ENCODE assay signal across 8 cellular contexts in genomic region chr9:136790640-136791465, GRCh38.
DNase-seq lines count a peak whose midpoint lies in the region; ATAC-seq lines count a peak whose summit lies in the region.

TMEM141 (plus strand) TSS chr9:136791344; CDS start chr9:136791371, 27 bp downstream.

- ATAC-seq in GM19023 (IDR thresholded peaks at IDR 0.05; ENCODE audit: unreplicated experiment) (peak; percentile 85), HG03280 (IDR thresholded peaks at IDR 0.05; ENCODE audit: unreplicated experiment) (peak; percentile 87)

- DNase-seq in AG08395 (ENCODE audit: low spot score) (peak; percentile 100), NCI-H345 treated with DMSO at 0.1 percent for 48 hours (lab: John Stamatoyannopoulos, UW; ENCODE audit: unreplicated experiment) (peak; percentile 97), inferior parietal cortex (ENCODE audit: extremely low spot score) (peak; percentile 94)
- DNase-seq in activated CD4-positive, CD25-positive, alpha-beta regulatory T cell (lab: John Stamatoyannopoulos, UW), result peak; percentile 98 to 100 (median 100)
- peak; percentile 99 for DNase-seq in central memory CD4-positive, alpha-beta T cell
- DNase-seq in stimulated activated CD4-positive, alpha-beta T cell treated with anti-CD3 and anti-CD28 coated beads, Interleukin-12 subunit alpha, Interleukin-12 subunit beta, amount 100 ng/mL, for 24 hours (ENCODE audit: low read depth in 2 of 2), result peak; percentile 99 to 100

Comparison
In these comparisons a context has a peak if more than half of its experiments do, and no peak if none do; other contexts are left out.
1. Peak in every context shown above with its lines: DNase-seq and ATAC-seq.